16 cellular contexts compared by ENCODE assay signal in the genomic region with DNA sequence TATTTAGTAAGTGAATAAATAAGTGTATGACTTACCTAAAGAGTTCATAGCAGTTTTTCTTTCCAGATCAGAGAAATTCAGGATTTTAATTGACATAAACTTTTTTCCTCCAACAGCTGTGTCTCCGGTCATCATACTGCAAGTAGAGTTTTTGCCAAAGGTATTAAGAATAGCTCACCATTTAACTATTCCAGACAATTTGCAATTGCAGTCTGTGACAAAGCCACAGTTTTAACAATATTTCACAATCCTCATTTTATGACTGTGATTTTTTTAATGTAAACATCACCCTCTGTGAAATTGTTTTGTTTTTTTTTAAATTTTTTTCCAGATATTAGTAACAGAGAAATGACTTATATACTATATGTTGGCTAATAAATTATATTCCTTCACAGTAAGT.
"Had no signal": no experiment of that assay in that cellular context is flagged by ENCODE, and none has a peak within 500 bp of the region (broad histone marks: within the 10 kb centered on the region; RNA-seq: fewer than 3 reads in every experiment).

No MANE protein-coding gene starts in this region.

- H3K9me3 ChIP-seq: adrenal gland, body of pancreas, gastroesophageal sphincter, transverse colon had no signal

- H3K4me3 ChIP-seq: adrenal gland, body of pancreas, gastroesophageal sphincter, neural progenitor cell, transverse colon had no signal

- H3K27ac ChIP-seq: adrenal gland, body of pancreas, gastroesophageal sphincter, neural progenitor cell, parathyroid adenoma, transverse colon had no signal

- H3K9ac ChIP-seq: neural progenitor cell, parathyroid adenoma had no signal

- H3K27me3 ChIP-seq: adrenal gland, body of pancreas, gastroesophageal sphincter, neural progenitor cell, transverse colon had no signal

- FAIRE-seq: TTC549 had no signal

- H2AFZ ChIP-seq: neural progenitor cell, parathyroid adenoma had no signal

- H3K4me1 ChIP-seq: neural progenitor cell, parathyroid adenoma had no signal

- ATAC-seq: body of pancreas; esophagus mucosa; gastroesophageal sphincter; stimulated activated memory B cell treated with anti-CD40 and anti-IgM and Interleukin-4, amounts not matched to agents 10 μg/mL and 1 μg/mL and 100 μg/mL, for 72 hours; T-helper 17 cell had no signal

- H3K79me2 ChIP-seq: parathyroid adenoma had no signal

- DNase-seq: activated B cell treated with CpG ODN at 0.5 μM for 24 hours; activated CD4-positive, alpha-beta T cell treated with anti-CD3 and anti-CD28 coated beads, Interleukin-2, amount 10 ng/mL, durations not matched to agents 7 days and 5 days; activated CD8-positive, alpha-beta memory T cell treated with anti-CD3 and anti-CD28 coated beads for 24 hours; activated naive CD4-positive, alpha-beta T cell treated with anti-CD3 and anti-CD28 coated beads, Interleukin-2, amount 10 ng/mL, durations not matched to agents 7 days and 5 days; adrenal gland; body of pancreas; dermis blood vessel endothelial cell; endodermal cell; T-helper 17 cell; transverse colon had no signal

- H3K4me2 ChIP-seq: neural progenitor cell had no signal

- H3K36me3 ChIP-seq: adrenal gland, gastroesophageal sphincter, neural progenitor cell, transverse colon had no signal
